Comparison of ENCODE assay signal across 27 cellular contexts in the genomic region with DNA sequence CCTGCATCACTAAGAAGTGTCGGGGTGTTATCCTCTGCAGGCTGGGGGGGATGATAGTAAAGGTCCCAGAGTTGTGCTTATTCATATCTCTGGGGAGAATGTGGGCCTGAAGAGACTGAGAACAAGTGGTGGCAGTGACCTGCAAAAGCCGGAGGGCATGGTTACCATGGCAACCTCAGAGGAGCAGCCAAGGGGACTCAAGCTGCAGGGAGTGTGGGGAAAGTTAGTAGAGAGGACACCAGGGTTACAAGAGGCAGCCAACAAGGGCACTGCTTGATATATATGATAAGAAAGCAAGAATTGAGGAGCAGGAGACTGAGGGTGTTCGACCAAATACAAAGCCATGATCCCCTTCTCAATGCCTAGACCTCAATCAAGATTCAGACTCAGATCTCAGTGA. TPM values are rescaled to one million over a fixed set of nuclear protein-coding genes. Genes with fewer than 3 reads are reported as not detected.
DNase-seq lines count a peak whose midpoint lies in the region; ATAC-seq, FAIRE-seq and TF ChIP-seq lines count a peak whose summit lies in the region.
"Had no signal": no experiment of that assay in that cellular context is flagged by ENCODE, and none has a peak within 500 bp of the region (broad histone marks: within the 10 kb centered on the region; RNA-seq: fewer than 3 reads in every experiment).

No MANE protein-coding gene starts in this region.

- no peaks in the 10 kb centered on the region for H3K23me2 ChIP-seq in H9 (ENCODE audit: insufficient read length, low read depth, low read length, poor library complexity, severe bottlenecking)

- no peak overlapping the region for H3K18ac ChIP-seq in H9 (ENCODE audit: insufficient read length, low read depth, low read length)

- no peaks in the 10 kb centered on the region for H3K79me1 ChIP-seq in H9 (ENCODE audit: insufficient read depth, low read depth, low read length, poor library complexity, severe bottlenecking)

- no peak overlapping the region for H3K14ac ChIP-seq in H9 (ENCODE audit: insufficient read depth, low read length)

- no peak overlapping the region for H2BK120ac ChIP-seq in H9 (ENCODE audit: low read depth, low read length, poor library complexity, severe bottlenecking)

- H2BK12ac ChIP-seq in H9 (ENCODE audit: insufficient read length, low read depth, low read length), result no peak overlapping the region

- DNase-seq in NCI-H2227 (lab: John Stamatoyannopoulos, UW; ENCODE audit: unreplicated experiment), result peak; percentile 30
- no peak for DNase-seq in NCI-H2227 treated with DMSO at 0.1 percent for 48 hours (lab: John Stamatoyannopoulos, UW)
- peak; percentile 29 for DNase-seq in H9
- DNase-seq in ecto neural progenitor cell (ENCODE audit: low spot score), result peak; percentile 25
- DNase-seq in neural progenitor cell (ENCODE audit: low spot score), result peak; percentile 38
- DNase-seq in small intestine, result no peak
- DNase-seq: Caco-2; CD4-positive, alpha-beta T cell; Karpas-422; NCI-H1436; NCI-H2029; NCI-H2171; NCI-H446 treated with DMSO at 0.1 percent for 48 hours; NCI-H526 treated with DMSO at 0.1 percent for 48 hours; NK-92 treated with Interleukin-12 subunit alpha and Interleukin-12 subunit beta, amount 100 ng/mL, for 24 hours; SHP77 treated with DMSO at 0.1 percent for 48 hours had no signal

- no peak overlapping the region for H3K23ac ChIP-seq in H9 (ENCODE audit: insufficient read length, low read depth, low read length)

- H4K20me1 ChIP-seq in H9 (ENCODE audit: control insufficient read depth, insufficient read depth, insufficient read length) (no peaks in the 10 kb centered on the region), neural progenitor cell (ENCODE audit: low read depth) (no peaks in the 10 kb centered on the region)
- H4K20me1 ChIP-seq: BLaER1 had no signal

- H3K36me3 ChIP-seq in neural progenitor cell (no peaks in the 10 kb centered on the region), small intestine (ENCODE audit: control insufficient read depth in 2 of 2, insufficient read depth in 2 of 2, low read length in 2 of 2) (no peaks in the 10 kb centered on the region)
- H3K36me3 ChIP-seq: BLaER1 had no signal

- H3K36me3 Mint-ChIP-seq in H9 (ENCODE audit: insufficient read depth in 1 of 3, low read depth in 3 of 3) (no peaks in the 10 kb centered on the region), neural progenitor cell (no peaks in the 10 kb centered on the region)

- H3K79me2 ChIP-seq in H9 (ENCODE audit: insufficient read depth, low read length), result no peaks in the 10 kb centered on the region
- H3K79me2 ChIP-seq in neural progenitor cell (ENCODE audit: low read depth), result no peaks in the 10 kb centered on the region

- TF ChIP-seq CTCF in H9 (conservative IDR thresholded peaks at IDR 0.05) (no peak), neural progenitor cell (IDR thresholded peaks at IDR 0.05) (no peak)

- H3K4ac ChIP-seq in H9 (ENCODE audit: low read depth, low read length), result no peak overlapping the region

- WGBS in H9 (ENCODE audit: extremely low coverage, insufficient read length, low lambda C conversion rate), result no CpG with 5 or more reads among the region's 3 CpGs
- 72 to 84% (median 84%) methylated on average over 3 of the region's 3 CpGs for WGBS in small intestine, 3 donors

- no peak overlapping the region for H3K4me2 ChIP-seq in H9 (ENCODE audit: insufficient read depth, insufficient read length, low read length)
- H3K4me2 ChIP-seq in neural progenitor cell, result no peak overlapping the region
- H3K4me2 ChIP-seq: BLaER1, GM23338 had no signal

- no peak overlapping the region for H2BK20ac ChIP-seq in H9 (ENCODE audit: low read depth, low read length, poor library complexity, severe bottlenecking)

- peaks cover 4 to 7% of the 10 kb centered on the region in 2 experiments; a peak in 2 of 4 replicates for H3K4me1 Mint-ChIP-seq in H9
- peaks cover 10% of the 10 kb centered on the region for H3K4me1 Mint-ChIP-seq in neural progenitor cell
- H3K4me1 Mint-ChIP-seq: IgD-negative memory B cell had no signal

- no peak overlapping the region for H2AFZ ChIP-seq in H9 (ENCODE audit: low read length)
- H2AFZ ChIP-seq in neural progenitor cell (replicated peaks), result no peak overlapping the region
- H2AFZ ChIP-seq: GM23338 had no signal

- no peak overlapping the region for H4K8ac ChIP-seq in H9 (replicated peaks; ENCODE audit: insufficient read length, low read depth, low read length)

- no peak overlapping the region; a peak in 1 of 5 replicates for H3K4me3 Mint-ChIP-seq in H9
- H3K4me3 Mint-ChIP-seq in neural progenitor cell, result peak overlapping the region; percentile 50
- H3K4me3 Mint-ChIP-seq: CD4-positive, alpha-beta T cell; GM23338; IgD-negative memory B cell had no signal

- FAIRE-seq in small intestine (lab: Jason Lieb, UNC), result no peak
- FAIRE-seq: G401.6, GM18507 had no signal

- H3K27me3 ChIP-seq in H9 (ENCODE audit: insufficient read depth, low read length) (no peaks in the 10 kb centered on the region), neural progenitor cell (no peaks in the 10 kb centered on the region), small intestine (ENCODE audit: control insufficient read depth in 2 of 2, insufficient read depth in 2 of 2, low read length in 2 of 2) (no peaks in the 10 kb centered on the region)
- H3K27me3 ChIP-seq: BLaER1 had no signal

- H3K9ac ChIP-seq in H9 (ENCODE audit: extremely low read depth, insufficient read length, low read length), result no peak overlapping the region
- no peak overlapping the region for H3K9ac ChIP-seq in neural progenitor cell
- H3K9ac ChIP-seq: BLaER1 had no signal

- H3K4me3 ChIP-seq in neural progenitor cell (no peak overlapping the region), small intestine (ENCODE audit: low read depth in 1 of 2, low read length in 2 of 2) (no peak overlapping the region)
- H3K4me3 ChIP-seq: BLaER1, GM23338, SK-N-MC had no signal

- no peaks in the 10 kb centered on the region for H3K4me1 ChIP-seq in H9 (ENCODE audit: insufficient read depth, low read length)
- no peaks in the 10 kb centered on the region for H3K4me1 ChIP-seq in neural progenitor cell
- no peaks in the 10 kb centered on the region for H3K4me1 ChIP-seq in small intestine (ENCODE audit: control insufficient read depth in 2 of 2, insufficient read depth in 1 of 2, low read depth in 1 of 2, low read length in 1 of 2)
- H3K4me1 ChIP-seq: BLaER1, Caco-2 had no signal

- H2BK5ac ChIP-seq in H9 (ENCODE audit: insufficient read length, low read length), result no peak overlapping the region

- no peak for ATAC-seq in GM19023 (IDR thresholded peaks at IDR 0.05; ENCODE audit: unreplicated experiment)
- ATAC-seq: GM23338 had no signal

- peaks cover 12% of the 10 kb centered on the region for H3K27me3 Mint-ChIP-seq in H9 (ENCODE audit: low read depth)
- peaks cover 11% of the 10 kb centered on the region for H3K27me3 Mint-ChIP-seq in neural progenitor cell (ENCODE audit: insufficient read depth, low read depth)

- H4K5ac ChIP-seq in H9 (ENCODE audit: insufficient read length, low read depth, low read length), result no peak overlapping the region

- no peak overlapping the region for H2AK5ac ChIP-seq in H9 (ENCODE audit: insufficient read length, low read length)

- H3K9me3 Mint-ChIP-seq in H9 (peaks cover 0 to 2% of the 10 kb centered on the region in 2 experiments; a peak in 2 of 5 replicates), neural progenitor cell (no peaks in the 10 kb centered on the region)
- H3K9me3 Mint-ChIP-seq: CD4-positive, alpha-beta T cell; GM23338; IgD-negative memory B cell had no signal

- peak overlapping the region in 1 of 3 experiments; percentile 30; a peak in 2 of 7 replicates for H3K27ac Mint-ChIP-seq in H9
- H3K27ac Mint-ChIP-seq in neural progenitor cell, result no peak overlapping the region
- H3K27ac Mint-ChIP-seq: CD4-positive, alpha-beta T cell; GM23338; IgD-negative memory B cell had no signal

- no peak overlapping the region for H4K91ac ChIP-seq in H9 (ENCODE audit: insufficient read length, low read depth, low read length)

- H3K9me3 ChIP-seq in H9 (ENCODE audit: control insufficient read depth, low read depth, low read length) (no peaks in the 10 kb centered on the region), neural progenitor cell (ENCODE audit: low read depth) (no peaks in the 10 kb centered on the region), small intestine (ENCODE audit: control insufficient read depth, low read depth) (no peaks in the 10 kb centered on the region)
- H3K9me3 ChIP-seq: BLaER1, Caco-2 had no signal

- H2BK15ac ChIP-seq in H9 (ENCODE audit: low read depth, low read length), result no peak overlapping the region

- H3K27ac ChIP-seq in H9 (ENCODE audit: insufficient read length, low read depth, low read length) (no peak overlapping the region), neural progenitor cell (no peak overlapping the region), small intestine (ENCODE audit: low read depth in 1 of 2, low read length in 1 of 2) (no peak overlapping the region)
- H3K27ac ChIP-seq: BLaER1, RWPE1, SK-N-MC had no signal

- H3K56ac ChIP-seq in H9 (ENCODE audit: insufficient read length, low read depth, low read length), result no peak overlapping the region

- H3F3A ChIP-seq in neural progenitor cell (ENCODE audit: low read depth), result no peaks in the 10 kb centered on the region

- H3T11ph ChIP-seq in H9 (ENCODE audit: low read length), result no peak overlapping the region

RNA-seq across cellular contexts. Expression of gene HLA-F, which starts 46.1 kb away (rescaled TPM):
- total RNA-seq in H9 (2021), result 7.0 and 7.4 TPM in 2 replicates
- 0.56 TPM in 1 of 2 replicates, not detected in the other for total RNA-seq in neural progenitor cell (ENCODE audit: low replicate concordance)
- polyA plus RNA-seq in small intestine, result 100 to 1,000 TPM; 161 to 564 (median 244) TPM
- total RNA-seq: A673 had no signal

RNA-seq across cellular contexts. Expression of gene HLA-G, which starts 58.3 kb away (rescaled TPM):
- total RNA-seq in H9 (2021) (2.7 and 2.9 TPM in 2 replicates), neural progenitor cell (ENCODE audit: low replicate concordance) (not detected in 2 replicates)
- 1 to 10 TPM in 1 of 3 donors, under 1 TPM in 1, not detected in 1; 0.85 to 5.6 TPM for polyA plus RNA-seq in small intestine
- total RNA-seq: A673, Caco-2, Daoy, MCF 10A had no signal

Comparison
In these comparisons a context has a peak if more than half of its experiments do, and no peak if none do; other contexts are left out.
1. DNase-seq: peak in NCI-H2227 (single experiment), H9 (single experiment), ecto neural progenitor cell (single experiment) and neural progenitor cell (single experiment); none in NCI-H2227 treated with DMSO at 0.1 percent for 48 hours (single experiment) and small intestine (single experiment).